Comparison of ENCODE assay signal across 9 cellular contexts in the genomic region with DNA sequence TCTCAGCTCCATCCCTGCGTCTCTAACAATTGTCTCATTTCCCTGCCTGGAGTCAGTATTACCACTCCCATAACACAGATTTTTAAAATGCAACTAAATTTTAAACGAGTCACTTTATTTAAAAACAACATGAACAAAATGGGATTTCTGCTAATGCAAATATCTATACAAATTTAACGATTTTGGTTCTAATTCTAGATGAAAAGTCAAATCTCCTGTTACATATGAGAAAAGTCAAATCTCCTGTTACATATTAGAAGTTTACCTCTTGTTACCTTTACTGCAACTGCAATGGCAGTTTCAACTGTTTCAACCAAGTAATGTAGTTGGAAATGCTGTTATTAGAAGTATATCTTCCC. TPM values are rescaled to one million over a fixed set of nuclear protein-coding genes. Genes with fewer than 3 reads are reported as not detected.
DNase-seq lines count a peak whose midpoint lies in the region; ATAC-seq and TF ChIP-seq lines count a peak whose summit lies in the region.
"Had no signal": no experiment of that assay in that cellular context is flagged by ENCODE, and none has a peak within 500 bp of the region (broad histone marks: within the 10 kb centered on the region; RNA-seq: fewer than 3 reads in every experiment).

No MANE protein-coding gene starts in this region.

- no peak for ATAC-seq in activated T-cell treated with anti-CD3 and anti-CD28 coated beads, Interleukin-2, amount 50 U/mL, for 72 hours (replicated peaks in 1 of 2)
- ATAC-seq in left lung: no peak
- no peak for ATAC-seq in thoracic aorta (ENCODE audit: insufficient number of reproducible peaks, low FRiP score, low read depth)
- ATAC-seq in HG03469 (IDR thresholded peaks at IDR 0.05; ENCODE audit: unreplicated experiment): no peak
- ATAC-seq in GM19328 (IDR thresholded peaks at IDR 0.05; ENCODE audit: unreplicated experiment): no peak

- no peak for DNase-seq in activated T-cell treated with anti-CD3 and anti-CD28 coated beads, Interleukin-2, amount 50 U/mL, for 72 hours
- no peak for DNase-seq in activated T-cell treated with anti-CD3 and anti-CD28 coated beads, Interleukin-2, amount 50 U/mL, for 48 hours
- no peak for DNase-seq in activated naive CD8-positive, alpha-beta T cell treated with anti-CD3 and anti-CD28 coated beads for 36 hours
- DNase-seq in left lung: no peak
- no peak for DNase-seq in thoracic aorta (ENCODE audit: low spot score)
- no peak for DNase-seq in stimulated activated CD4-positive, alpha-beta T cell treated with anti-CD3 and anti-CD28 coated beads, Interleukin-2, amount 100 ng/mL, for 48 hours

- H3K27ac ChIP-seq in left lung (peak overlapping the region in 1 of 2 donors; percentile 59), thoracic aorta (peak overlapping the region in 1 of 2 donors; percentile 73)

- H3K4me3 Mint-ChIP-seq in activated T-cell treated with anti-CD3 and anti-CD28 coated beads, Interleukin-2, amount 50 U/mL, for 72 hours: peak overlapping the region; percentile 91 to 97
- peak overlapping the region; percentile 90 for H3K4me3 Mint-ChIP-seq in activated naive CD8-positive, alpha-beta T cell treated with anti-CD3 and anti-CD28 coated beads for 36 hours

- H3K36me3 ChIP-seq in left lung: no peaks in the 10 kb centered on the region
- H3K36me3 ChIP-seq in thoracic aorta: no peaks in the 10 kb centered on the region

- TF ChIP-seq CTCF in left lung (IDR thresholded peaks at IDR 0.05) (no peak), thoracic aorta (IDR thresholded peaks at IDR 0.05) (no peak)

- peaks cover 5 to 20% of the 10 kb centered on the region in 2 donors for H3K9me3 Mint-ChIP-seq in activated T-cell treated with anti-CD3 and anti-CD28 coated beads, Interleukin-2, amount 50 U/mL, for 72 hours
- peaks cover 23% of the 10 kb centered on the region for H3K9me3 Mint-ChIP-seq in activated naive CD8-positive, alpha-beta T cell treated with anti-CD3 and anti-CD28 coated beads for 36 hours

- H3K36me3 Mint-ChIP-seq in activated T-cell treated with anti-CD3 and anti-CD28 coated beads, Interleukin-2, amount 50 U/mL, for 72 hours (ENCODE audit: insufficient read depth in 2 of 2): peaks cover 26% of the 10 kb centered on the region in 2 donors
- peaks cover 30% of the 10 kb centered on the region for H3K36me3 Mint-ChIP-seq in activated naive CD8-positive, alpha-beta T cell treated with anti-CD3 and anti-CD28 coated beads for 36 hours

- H3K4me1 Mint-ChIP-seq in activated T-cell treated with anti-CD3 and anti-CD28 coated beads, Interleukin-2, amount 50 U/mL, for 72 hours (ENCODE audit: low read depth): peaks cover 39% of the 10 kb centered on the region
- peaks cover 7% of the 10 kb centered on the region for H3K4me1 Mint-ChIP-seq in activated naive CD8-positive, alpha-beta T cell treated with anti-CD3 and anti-CD28 coated beads for 36 hours

- intact Hi-C loops in left lung (cut with DNase I): no loop called here

- H3K27me3 Mint-ChIP-seq in activated T-cell treated with anti-CD3 and anti-CD28 coated beads, Interleukin-2, amount 50 U/mL, for 72 hours (ENCODE audit: low read depth): no peaks in the 10 kb centered on the region
- H3K27me3 Mint-ChIP-seq in activated naive CD8-positive, alpha-beta T cell treated with anti-CD3 and anti-CD28 coated beads for 36 hours: no peaks in the 10 kb centered on the region

- H3K27me3 ChIP-seq in left lung (no peaks in the 10 kb centered on the region), thoracic aorta (replicated peaks; ENCODE audit: insufficient read depth) (no peaks in the 10 kb centered on the region)

- H3K4me3 ChIP-seq in left lung (peak overlapping the region; percentile 49), thoracic aorta (peak overlapping the region; percentile 78)

- H3K9me3 ChIP-seq in left lung: peaks cover 0 to 11% of the 10 kb centered on the region in 2 donors
- H3K9me3 ChIP-seq in thoracic aorta: no peaks in the 10 kb centered on the region

- peak overlapping the region; percentile 90 for H3K27ac Mint-ChIP-seq in activated T-cell treated with anti-CD3 and anti-CD28 coated beads, Interleukin-2, amount 50 U/mL, for 72 hours
- peak overlapping the region; percentile 96 for H3K27ac Mint-ChIP-seq in activated naive CD8-positive, alpha-beta T cell treated with anti-CD3 and anti-CD28 coated beads for 36 hours

- H3K4me1 ChIP-seq in left lung: peaks cover 0 to 9% of the 10 kb centered on the region in 2 donors
- H3K4me1 ChIP-seq in thoracic aorta (ENCODE audit: control insufficient read depth in 1 of 2, low read depth in 2 of 2): peaks cover 0 to 6% of the 10 kb centered on the region in 2 donors

RNA-seq across cellular contexts. Expression of a gene that starts 0.6 kb away (rescaled TPM):
- 10 to 100 TPM; 32.0 to 35.9 TPM for total RNA-seq in activated T-cell treated with anti-CD3 and anti-CD28 coated beads, Interleukin-2, amount 50 U/mL, for 72 hours
- 10 to 100 TPM; 14.7 to 17.7 TPM for total RNA-seq in activated naive CD8-positive, alpha-beta T cell treated with anti-CD3 and anti-CD28 coated beads for 36 hours
- 1 to 10 TPM; 7.4 to 8.2 TPM for total RNA-seq in left lung
- total RNA-seq in thoracic aorta: 10 to 100 TPM; 20.0 to 23.1 TPM

RNA-seq across cellular contexts. Expression of a gene that starts 57.4 kb away (rescaled TPM):
- not detected for total RNA-seq in activated T-cell treated with anti-CD3 and anti-CD28 coated beads, Interleukin-2, amount 50 U/mL, for 72 hours
- total RNA-seq in activated naive CD8-positive, alpha-beta T cell treated with anti-CD3 and anti-CD28 coated beads for 36 hours: not detected
- total RNA-seq in left lung (not detected), thoracic aorta (under 1 TPM in 1 of 2 donors, not detected in 1; 0.27 TPM)
- total RNA-seq: mesenteric fat pad had no signal
